ENCODE assay signal across 31 cellular contexts in the genomic region with DNA sequence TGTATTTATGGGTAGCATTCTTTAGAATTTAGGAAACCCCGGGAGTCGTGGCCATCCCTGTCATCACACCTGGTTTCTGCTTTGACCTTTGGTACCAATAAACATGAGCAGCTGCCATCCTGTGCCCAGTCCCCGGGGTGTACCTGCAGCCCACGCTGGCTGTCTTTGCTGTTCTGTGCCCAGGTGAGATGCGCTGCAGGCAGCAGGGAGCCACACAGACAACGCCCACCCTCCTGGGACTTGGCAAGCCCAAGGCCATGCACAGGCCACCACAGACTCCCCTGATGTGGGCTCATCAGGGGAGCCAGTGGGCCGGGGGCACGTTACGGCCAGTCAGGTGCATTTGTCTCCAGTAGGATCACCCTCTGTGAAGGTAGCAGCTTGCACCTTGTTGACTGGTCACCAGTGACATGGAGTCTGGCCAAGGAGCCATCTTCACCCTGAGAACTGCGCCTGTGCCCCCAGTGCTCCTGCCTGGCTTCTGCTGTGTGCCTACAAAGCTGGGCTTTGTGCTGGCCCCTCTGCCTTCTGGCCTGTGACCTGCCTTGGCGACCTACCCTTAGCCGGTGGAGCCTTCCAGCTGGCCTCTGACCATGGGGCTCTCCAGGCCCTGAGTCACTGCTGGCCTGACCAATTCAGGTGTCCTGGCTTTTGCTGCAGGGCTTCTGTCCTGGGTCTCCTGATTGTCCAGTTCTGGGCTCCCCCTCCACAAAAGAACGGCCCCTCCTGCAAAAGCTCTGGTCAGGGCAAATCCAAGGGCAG. TPM values are rescaled to one million over a fixed set of nuclear protein-coding genes. Genes with fewer than 3 reads are reported as not detected.
"Had no signal": no experiment of that assay in that cellular context is flagged by ENCODE, and none has a peak within 500 bp of the region (broad histone marks: within the 10 kb centered on the region; RNA-seq: fewer than 3 reads in every experiment).

No MANE protein-coding gene starts in this region.

- H3K27me3 ChIP-seq: thyroid gland had no signal

- H3K4me1 ChIP-seq: gastrocnemius medialis, spleen, thyroid gland had no signal

- H3K36me3 Mint-ChIP-seq: activated naive CD4-positive, alpha-beta T cell treated with anti-CD3 and anti-CD28 coated beads, Interleukin-2, amount 50 U/mL, for 24 hours; brain; T-cell had no signal

- H3K4me3 ChIP-seq: gastrocnemius medialis, spleen, thyroid gland had no signal

- H3K9me3 Mint-ChIP-seq: activated CD4-positive, alpha-beta T cell treated with anti-CD3 and anti-CD28 coated beads, Interleukin-2, amount 10 ng/mL, durations not matched to agents 7 days and 5 days; activated naive CD4-positive, alpha-beta T cell treated with anti-CD3 and anti-CD28 coated beads, Interleukin-2, amount 50 U/mL, for 24 hours; activated T-helper 1 cell treated with anti-CD3 and anti-CD28 coated beads, Interleukin-12 subunit alpha, Interleukin-12 subunit beta, Interleukin-2, Interleukin-4 antibody, amounts not matched to agents 30 ng/mL and 10 ng/mL and 1 ng/mL, durations not matched to agents 14 hours and 24 hours and 36 hours; dendritic cell treated with granulocyte-macrophage colony-stimulating factor and Interleukin-4, amounts not matched to agents 40 ng/mL and 50 ng/mL, for 4 days; memory B cell; T-cell; T-helper 2 cell treated with Interferon-gamma antibody and Interleukin-4, amounts not matched to agents 5 μg/mL and 100 μg/mL, for 36 hours had no signal

- DNase-seq: activated CD4-positive, alpha-beta T cell treated with anti-CD3 and anti-CD28 coated beads, Interleukin-2, amount 10 ng/mL, durations not matched to agents 7 days and 5 days; activated CD4-positive, CD25-positive, alpha-beta regulatory T cell treated with anti-CD3 and anti-CD28 coated beads, Interleukin-2, amount 50 U/mL, for 72 hours; activated CD8-positive, alpha-beta T cell treated with anti-CD3 and anti-CD28 coated beads, Interleukin-2, amount 10 ng/mL, durations not matched to agents 7 days and 5 days; activated gamma-delta T cell treated with Interleukin-2 at 50 U/mL for 16 hours; effector CD8-positive, alpha-beta T cell; gastrocnemius medialis; hippocampal formation; kidney glomerular epithelial cell; naive B cell; spleen; stimulated activated CD4-positive, alpha-beta T cell treated with anti-CD3 and anti-CD28 coated beads, Interleukin-4, amount 100 ng/mL, for 1 hour; stimulated activated naive CD4-positive, alpha-beta T cell; T-cell; thyroid gland had no signal

- H3K4me1 Mint-ChIP-seq: activated CD4-positive, alpha-beta T cell treated with anti-CD3 and anti-CD28 coated beads, Interleukin-2, amount 10 ng/mL, durations not matched to agents 7 days and 5 days; activated naive CD4-positive, alpha-beta T cell treated with anti-CD3 and anti-CD28 coated beads, Interleukin-2, amount 50 U/mL, for 24 hours; memory B cell; T-cell had no signal

- ATAC-seq: activated CD8-positive, alpha-beta T cell treated with anti-CD3 and anti-CD28 coated beads, Interleukin-2, amount 10 ng/mL, durations not matched to agents 7 days and 5 days; esophagus mucosa; gastrocnemius medialis; T-cell had no signal

- H3K27ac ChIP-seq: gastrocnemius medialis, spleen, thyroid gland, VCaP had no signal

- H3K27ac Mint-ChIP-seq: activated CD4-positive, alpha-beta T cell treated with anti-CD3 and anti-CD28 coated beads, Interleukin-2, amount 10 ng/mL, durations not matched to agents 7 days and 5 days; activated CD8-positive, alpha-beta T cell treated with anti-CD3 and anti-CD28 coated beads, Interleukin-2, amount 10 ng/mL, durations not matched to agents 7 days and 5 days; activated naive CD4-positive, alpha-beta T cell treated with anti-CD3 and anti-CD28 coated beads, Interleukin-2, amount 50 U/mL, for 24 hours; activated T-helper 1 cell treated with anti-CD3 and anti-CD28 coated beads, Interleukin-12 subunit alpha, Interleukin-12 subunit beta, Interleukin-2, Interleukin-4 antibody, amounts not matched to agents 30 ng/mL and 10 ng/mL and 1 ng/mL, durations not matched to agents 14 hours and 24 hours and 36 hours; dendritic cell treated with granulocyte-macrophage colony-stimulating factor and Interleukin-4, amounts not matched to agents 40 ng/mL and 50 ng/mL, for 4 days; memory B cell; naive B cell; T-helper 2 cell treated with Interferon-gamma antibody and Interleukin-4, amounts not matched to agents 5 μg/mL and 100 μg/mL, for 36 hours had no signal

- H3K36me3 ChIP-seq: gastrocnemius medialis, spleen, thyroid gland had no signal

- H3K9me3 ChIP-seq: gastrocnemius medialis, spleen, thyroid gland had no signal

- H3K4me3 Mint-ChIP-seq: activated CD4-positive, alpha-beta T cell treated with anti-CD3 and anti-CD28 coated beads, Interleukin-2, amount 10 ng/mL, durations not matched to agents 7 days and 5 days; activated CD8-positive, alpha-beta T cell treated with anti-CD3 and anti-CD28 coated beads, Interleukin-2, amount 10 ng/mL, durations not matched to agents 7 days and 5 days; activated naive CD4-positive, alpha-beta T cell treated with anti-CD3 and anti-CD28 coated beads, Interleukin-2, amount 50 U/mL, for 24 hours; activated T-helper 1 cell treated with anti-CD3 and anti-CD28 coated beads, Interleukin-12 subunit alpha, Interleukin-12 subunit beta, Interleukin-2, Interleukin-4 antibody, amounts not matched to agents 30 ng/mL and 10 ng/mL and 1 ng/mL, durations not matched to agents 14 hours and 24 hours and 36 hours; brain; dendritic cell treated with granulocyte-macrophage colony-stimulating factor and Interleukin-4, amounts not matched to agents 40 ng/mL and 50 ng/mL, for 4 days; memory B cell; naive B cell; neural crest cell; T-cell; T-helper 2 cell treated with Interferon-gamma antibody and Interleukin-4, amounts not matched to agents 5 μg/mL and 100 μg/mL, for 36 hours had no signal

RNA-seq across cellular contexts. Expression of a gene that starts 14.2 kb away (rescaled TPM):
- total RNA-seq: activated CD4-positive, alpha-beta T cell treated with anti-CD3 and anti-CD28 coated beads, Interleukin-2, amount 10 ng/mL, durations not matched to agents 7 days and 5 days; activated CD8-positive, alpha-beta T cell treated with anti-CD3 and anti-CD28 coated beads, Interleukin-2, amount 10 ng/mL, durations not matched to agents 7 days and 5 days; activated T-helper 1 cell treated with anti-CD3 and anti-CD28 coated beads, Interleukin-12 subunit alpha, Interleukin-12 subunit beta, Interleukin-2, Interleukin-4 antibody, amounts not matched to agents 30 ng/mL and 10 ng/mL and 1 ng/mL, durations not matched to agents 14 hours and 24 hours and 36 hours; aorta; cardiac septum; chondrocyte; gastrocnemius medialis; neural crest cell; omental fat pad; posterior vena cava; renal cortical epithelial cell; spleen; T-cell; thyroid gland; urinary bladder had no signal
- polyA plus RNA-seq: aorta, spleen, urinary bladder had no signal

RNA-seq across cellular contexts. Expression of a gene that starts 47.9 kb away (rescaled TPM):
- total RNA-seq: activated CD4-positive, alpha-beta T cell treated with anti-CD3 and anti-CD28 coated beads, Interleukin-2, amount 10 ng/mL, durations not matched to agents 7 days and 5 days; activated CD8-positive, alpha-beta T cell treated with anti-CD3 and anti-CD28 coated beads, Interleukin-2, amount 10 ng/mL, durations not matched to agents 7 days and 5 days; activated T-helper 1 cell treated with anti-CD3 and anti-CD28 coated beads, Interleukin-12 subunit alpha, Interleukin-12 subunit beta, Interleukin-2, Interleukin-4 antibody, amounts not matched to agents 30 ng/mL and 10 ng/mL and 1 ng/mL, durations not matched to agents 14 hours and 24 hours and 36 hours; aorta; cardiac septum; chondrocyte; esophagus mucosa; gastrocnemius medialis; mucosa of gallbladder; neural crest cell; omental fat pad; posterior vena cava; renal cortical epithelial cell; spleen; T-cell; urinary bladder had no signal
- polyA plus RNA-seq: aorta, spleen, urinary bladder had no signal
